ENCODE assay signal across 9 cellular contexts in the genomic region with DNA sequence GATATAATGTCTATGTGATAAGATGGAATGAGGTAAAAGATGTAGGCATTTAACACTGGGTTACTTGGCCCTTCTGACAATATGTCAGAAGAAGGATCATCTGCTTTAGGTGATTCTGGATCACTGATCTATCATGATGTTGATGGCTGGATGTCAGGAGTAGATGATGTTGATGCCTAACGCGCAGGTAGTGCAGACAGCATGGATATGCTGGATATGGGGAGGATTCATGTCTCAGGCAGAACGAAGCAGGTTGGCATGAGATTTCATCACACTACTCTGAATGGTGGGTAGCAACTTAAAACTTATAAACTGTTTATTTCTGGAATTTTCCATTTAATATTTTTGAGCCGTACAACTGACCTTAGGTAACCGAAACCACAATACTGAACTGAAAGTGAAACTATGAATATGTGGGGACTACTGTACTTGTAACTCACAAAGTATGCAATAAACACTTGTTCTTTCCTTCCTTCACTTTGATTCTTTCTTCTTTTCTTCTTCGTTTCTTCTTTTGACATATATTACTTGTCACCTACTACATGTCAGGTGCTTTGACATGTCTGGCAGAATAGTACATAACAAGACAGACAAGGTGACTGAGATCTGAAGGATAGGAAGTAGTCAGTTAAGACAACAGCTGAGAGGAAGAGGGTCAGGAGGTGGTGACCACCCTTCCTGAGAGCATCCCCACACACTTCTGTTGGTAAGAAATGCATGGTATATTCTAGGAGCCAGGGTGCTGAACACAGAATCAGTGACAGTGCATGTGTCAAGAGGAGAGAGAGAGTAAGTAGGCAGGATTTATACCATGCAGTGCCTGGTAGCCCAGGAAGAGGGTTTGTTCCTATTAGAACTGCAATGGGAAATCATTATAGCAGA.
DNase-seq lines count a peak whose midpoint lies in the region; ATAC-seq, FAIRE-seq and TF ChIP-seq lines count a peak whose summit lies in the region.
"Had no signal": no experiment of that assay in that cellular context is flagged by ENCODE, and none has a peak within 500 bp of the region (broad histone marks: within the 10 kb centered on the region; RNA-seq: fewer than 3 reads in every experiment).

No MANE protein-coding gene starts in this region.

- no peak for TF ChIP-seq POLR2A in GM12891 (IDR thresholded peaks at IDR 0.05; ENCODE audit: low read depth, low read length)

- no peak overlapping the region for H3K27ac Mint-ChIP-seq in activated CD4-positive, alpha-beta memory T cell treated with anti-CD3 and anti-CD28 coated beads, Interleukin-2, amount 10 ng/mL, durations not matched to agents 7 days and 5 days
- H3K27ac Mint-ChIP-seq in activated CD4-positive, alpha-beta memory T cell treated with anti-CD3 and anti-CD28 coated beads for 36 hours: no peak overlapping the region
- H3K27ac Mint-ChIP-seq in activated T-helper 2 cell treated with anti-CD3 and anti-CD28 coated beads, Interferon-gamma antibody, Interleukin-2, Interleukin-4, amounts not matched to agents 10 μg/mL and 5 μg/mL and 100 μg/mL, durations not matched to agents 14 hours and 24 hours and 36 hours: no peak overlapping the region

- H3K27me3 Mint-ChIP-seq in activated CD4-positive, alpha-beta memory T cell treated with anti-CD3 and anti-CD28 coated beads, Interleukin-2, amount 10 ng/mL, durations not matched to agents 7 days and 5 days: no peaks in the 10 kb centered on the region
- H3K27me3 Mint-ChIP-seq in activated CD4-positive, alpha-beta memory T cell treated with anti-CD3 and anti-CD28 coated beads for 36 hours: no peaks in the 10 kb centered on the region
- H3K27me3 Mint-ChIP-seq in activated T-helper 2 cell treated with anti-CD3 and anti-CD28 coated beads, Interferon-gamma antibody, Interleukin-2, Interleukin-4, amounts not matched to agents 10 μg/mL and 5 μg/mL and 100 μg/mL, durations not matched to agents 14 hours and 24 hours and 36 hours (ENCODE audit: low read depth): no peaks in the 10 kb centered on the region

- peak overlapping the region; percentile 13 for H3K4me3 Mint-ChIP-seq in activated CD4-positive, alpha-beta memory T cell treated with anti-CD3 and anti-CD28 coated beads, Interleukin-2, amount 10 ng/mL, durations not matched to agents 7 days and 5 days
- no peak overlapping the region for H3K4me3 Mint-ChIP-seq in activated CD4-positive, alpha-beta memory T cell treated with anti-CD3 and anti-CD28 coated beads for 36 hours
- H3K4me3 Mint-ChIP-seq in activated T-helper 2 cell treated with anti-CD3 and anti-CD28 coated beads, Interferon-gamma antibody, Interleukin-2, Interleukin-4, amounts not matched to agents 10 μg/mL and 5 μg/mL and 100 μg/mL, durations not matched to agents 14 hours and 24 hours and 36 hours (ENCODE audit: low read depth): peak overlapping the region; percentile 37

- H3K36me3 Mint-ChIP-seq in activated CD4-positive, alpha-beta memory T cell treated with anti-CD3 and anti-CD28 coated beads, Interleukin-2, amount 10 ng/mL, durations not matched to agents 7 days and 5 days (ENCODE audit: low read depth): no peaks in the 10 kb centered on the region
- no peaks in the 10 kb centered on the region for H3K36me3 Mint-ChIP-seq in activated CD4-positive, alpha-beta memory T cell treated with anti-CD3 and anti-CD28 coated beads for 36 hours
- no peaks in the 10 kb centered on the region for H3K36me3 Mint-ChIP-seq in activated T-helper 2 cell treated with anti-CD3 and anti-CD28 coated beads, Interferon-gamma antibody, Interleukin-2, Interleukin-4, amounts not matched to agents 10 μg/mL and 5 μg/mL and 100 μg/mL, durations not matched to agents 14 hours and 24 hours and 36 hours (ENCODE audit: low read depth)

- CTCF ChIA-PET in activated CD4-positive, alpha-beta memory T cell treated with anti-CD3 and anti-CD28 coated beads, Interleukin-2, amount 10 ng/mL, durations not matched to agents 7 days and 5 days (lab: Charles Lee): no interaction called here
- CTCF ChIA-PET in activated CD4-positive, alpha-beta memory T cell treated with anti-CD3 and anti-CD28 coated beads for 36 hours (lab: Charles Lee): no interaction called here

- H3K4me3 ChIP-seq in thoracic aorta: peak overlapping the region; percentile 16

- no peaks in the 10 kb centered on the region for H3K27me3 ChIP-seq in thoracic aorta (replicated peaks; ENCODE audit: insufficient read depth)

- TF ChIP-seq CTCF in thoracic aorta (IDR thresholded peaks at IDR 0.05): no peak

- FAIRE-seq in GM12891 (lab: Jason Lieb, UNC): no peak

- no peak overlapping the region for H3K27ac ChIP-seq in thoracic aorta

- intact Hi-C loops in activated CD4-positive, alpha-beta memory T cell treated with anti-CD3 and anti-CD28 coated beads for 36 hours (cut with micrococcal nuclease): no loop called here
- intact Hi-C loops in activated T-helper 2 cell treated with anti-CD3 and anti-CD28 coated beads, Interferon-gamma antibody, Interleukin-2, Interleukin-4, amounts not matched to agents 10 μg/mL and 5 μg/mL and 100 μg/mL, durations not matched to agents 14 hours and 24 hours and 36 hours (cut with micrococcal nuclease): no loop called here

- H3K4me1 Mint-ChIP-seq in activated CD4-positive, alpha-beta memory T cell treated with anti-CD3 and anti-CD28 coated beads, Interleukin-2, amount 10 ng/mL, durations not matched to agents 7 days and 5 days: peaks cover 5% of the 10 kb centered on the region
- H3K4me1 Mint-ChIP-seq in activated CD4-positive, alpha-beta memory T cell treated with anti-CD3 and anti-CD28 coated beads for 36 hours (ENCODE audit: low read depth): peaks cover 6% of the 10 kb centered on the region
- H3K4me1 Mint-ChIP-seq in activated T-helper 2 cell treated with anti-CD3 and anti-CD28 coated beads, Interferon-gamma antibody, Interleukin-2, Interleukin-4, amounts not matched to agents 10 μg/mL and 5 μg/mL and 100 μg/mL, durations not matched to agents 14 hours and 24 hours and 36 hours (ENCODE audit: low read depth): peaks cover 8% of the 10 kb centered on the region

- H3K9me3 Mint-ChIP-seq in activated CD4-positive, alpha-beta memory T cell treated with anti-CD3 and anti-CD28 coated beads, Interleukin-2, amount 10 ng/mL, durations not matched to agents 7 days and 5 days: peaks cover 2% of the 10 kb centered on the region
- H3K9me3 Mint-ChIP-seq in activated CD4-positive, alpha-beta memory T cell treated with anti-CD3 and anti-CD28 coated beads for 36 hours: peaks cover 2% of the 10 kb centered on the region
- H3K9me3 Mint-ChIP-seq in activated T-helper 2 cell treated with anti-CD3 and anti-CD28 coated beads, Interferon-gamma antibody, Interleukin-2, Interleukin-4, amounts not matched to agents 10 μg/mL and 5 μg/mL and 100 μg/mL, durations not matched to agents 14 hours and 24 hours and 36 hours: no peaks in the 10 kb centered on the region

- ATAC-seq in HG03135 (IDR thresholded peaks at IDR 0.05; ENCODE audit: unreplicated experiment) (peak; percentile 90), thoracic aorta (ENCODE audit: insufficient number of reproducible peaks, low FRiP score, low read depth) (no peak), HG03457 (IDR thresholded peaks at IDR 0.05; ENCODE audit: unreplicated experiment) (no peak)
- ATAC-seq: activated CD4-positive, CD25-positive, alpha-beta regulatory T cell treated with anti-CD3 and anti-CD28 coated beads, Interleukin-2, amount 50 U/mL, for 24 hours had no signal

- no peak for DNase-seq in activated CD4-positive, alpha-beta memory T cell treated with anti-CD3 and anti-CD28 coated beads, Interleukin-2, amount 10 ng/mL, durations not matched to agents 7 days and 5 days
- DNase-seq in activated CD4-positive, alpha-beta memory T cell treated with anti-CD3 and anti-CD28 coated beads for 36 hours: no peak
- no peak for DNase-seq in activated T-helper 2 cell treated with anti-CD3 and anti-CD28 coated beads, Interferon-gamma antibody, Interleukin-2, Interleukin-4, amounts not matched to agents 10 μg/mL and 5 μg/mL and 100 μg/mL, durations not matched to agents 14 hours and 24 hours and 36 hours (ENCODE audit: low spot score)
- no peak for DNase-seq in thoracic aorta (ENCODE audit: low spot score)
- no peak for DNase-seq in GM12891 (ENCODE audit: insufficient read length, low spot score)
- no peak for DNase-seq in stimulated activated CD4-positive, alpha-beta T cell treated with anti-CD3 and anti-CD28 coated beads, Interleukin-2, amount 100 ng/mL, for 48 hours

- no peaks in the 10 kb centered on the region for H3K9me3 ChIP-seq in thoracic aorta

- POLR2A ChIA-PET in activated CD4-positive, alpha-beta memory T cell treated with anti-CD3 and anti-CD28 coated beads, Interleukin-2, amount 10 ng/mL, durations not matched to agents 7 days and 5 days (lab: Charles Lee): no interaction called here
- POLR2A ChIA-PET in activated CD4-positive, alpha-beta memory T cell treated with anti-CD3 and anti-CD28 coated beads for 36 hours (lab: Charles Lee): no interaction called here

- H3K4me1 ChIP-seq in thoracic aorta (ENCODE audit: control insufficient read depth in 1 of 2, low read depth in 2 of 2): peaks cover 0 to 10% of the 10 kb centered on the region in 2 donors

- no peaks in the 10 kb centered on the region for H3K36me3 ChIP-seq in thoracic aorta

TF ChIP-seq in GM12891, 5 proteins besides CTCF, POLR2A, EP300 and RAD21:
- TF ChIP-seq TAF1 (IDR thresholded peaks at IDR 0.05; ENCODE audit: low read depth, low read length) (no peak), POU2F2 (IDR thresholded peaks at IDR 0.05; ENCODE audit: low read depth, low read length) (no peak), POLR2AphosphoS5 (IDR thresholded peaks at IDR 0.05; ENCODE audit: low read depth, low read length) (no peak), PAX5 (IDR thresholded peaks at IDR 0.05; ENCODE audit: insufficient read depth, low read length, severe bottlenecking) (no peak), SPI1 (IDR thresholded peaks at IDR 0.05; ENCODE audit: low read depth, low read length) (no peak)
TF ChIP-seq in GM12891: peak in this region for 0.
